8 cellular contexts compared by ENCODE assay signal in the genomic region with DNA sequence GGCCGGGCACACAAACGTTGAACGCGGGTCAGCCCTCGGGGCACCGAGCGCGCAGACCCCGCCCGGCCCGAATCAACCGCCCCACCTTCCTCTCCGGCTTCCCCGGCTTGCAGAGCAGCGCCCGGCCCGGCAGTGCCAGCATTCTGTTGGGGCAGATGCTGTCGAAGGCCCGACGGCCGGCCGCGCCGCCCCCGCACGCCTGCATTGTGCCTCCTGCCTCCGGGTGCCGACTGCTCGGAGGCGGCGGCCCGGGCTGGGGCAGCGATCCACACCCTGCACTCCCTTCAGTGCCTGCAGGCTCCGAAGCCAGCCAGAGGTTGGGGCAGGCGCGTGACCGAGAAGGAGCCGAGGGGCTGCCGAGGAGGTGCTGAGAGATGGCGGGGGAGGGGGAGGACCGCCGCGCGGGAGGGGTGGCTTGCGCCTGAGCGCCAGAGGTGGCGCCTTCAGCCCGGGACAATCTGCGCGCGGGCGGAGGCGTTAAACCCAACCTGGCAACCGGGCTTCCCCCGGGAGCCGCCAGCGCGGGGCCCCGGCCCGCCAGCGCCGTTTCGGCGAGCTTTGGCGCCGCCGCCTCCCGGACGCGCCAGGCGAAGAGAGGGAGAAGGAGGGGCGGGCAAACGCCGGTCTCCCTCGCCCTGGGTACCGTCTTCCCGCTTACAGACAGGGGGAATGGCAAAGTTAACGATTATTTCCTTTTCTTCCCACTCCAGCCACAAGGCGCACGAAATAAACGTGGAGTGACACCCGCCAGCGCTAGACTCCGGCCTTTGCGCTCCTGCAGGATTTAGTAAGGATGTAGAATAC. TPM values are rescaled to one million over a fixed set of nuclear protein-coding genes. Genes with fewer than 3 reads are reported as not detected.
DNase-seq lines count a peak whose midpoint lies in the region; ATAC-seq, FAIRE-seq and TF ChIP-seq lines count a peak whose summit lies in the region.

A gene (minus strand): TSS at position 382 of the 804 bp plus-strand sequence. CDS start 177 bp downstream, at position 205.

- no peak; the same call in 1 of the 2 replicates for TF ChIP-seq POLR2A in GM12878 (IDR thresholded peaks at IDR 0.05; ENCODE audit: low read depth, low read length)

- H4K20me1 ChIP-seq in GM12878 (ENCODE audit: control insufficient read depth, insufficient read depth): no peaks in the 10 kb centered on the region; the same call in 1 of the 2 replicates

- ATAC-seq in GM21390 (IDR thresholded peaks at IDR 0.05; ENCODE audit: unreplicated experiment) (peak; percentile 47), SK-N-SH treated with all-trans-retinoic acid at 6 μM for 48 hours (peak; percentile 16), GM12878 (peak; percentile 70)

- peak within 1 kb of the TSS; percentile 90 for H3K4me2 ChIP-seq in GM12878 (ENCODE audit: control insufficient read depth, insufficient read depth)

- 5% methylated on average over 61 of the region's 85 CpGs for WGBS in GM12878 (ENCODE audit: insufficient coverage, insufficient replicate concordance, low lambda C conversion rate, missing lambda C conversion rate)

- H3K79me2 ChIP-seq in GM12878 (ENCODE audit: control insufficient read depth, insufficient read depth, low read length): no peaks in the 10 kb centered on the region

- H3K36me3 Mint-ChIP-seq in Calu3 (ENCODE audit: insufficient read depth, unreplicated experiment) (peaks cover 39% of the 10 kb centered on the region), IgD-negative memory B cell (no peaks in the 10 kb centered on the region)

- no peak for TF ChIP-seq EP300 in GM12878 (IDR thresholded peaks at IDR 0.05; ENCODE audit: borderline replicate concordance in 1 of 2, control insufficient read depth in 1 of 2, low read depth in 2 of 2, low read length in 2 of 2)

- H3K9me3 Mint-ChIP-seq in Calu3 (ENCODE audit: low read depth, unreplicated experiment): no peaks in the 10 kb centered on the region
- H3K9me3 Mint-ChIP-seq in IgD-negative memory B cell: peaks cover 0 to 2% (median 0%) of the 10 kb centered on the region in 3 donors

- CTCF ChIA-PET in Calu3 (lab: Charles Lee) (interaction anchor here (1.4 kb wide), 1 partner anchor 81 kb away, joined by 3 read pairs; a partner anchor contains a TSS), GM12878 (lab: Yijun Ruan, JAX) (interaction anchor here (1.3 kb wide), 1 partner anchor 8 kb away, joined by 3 read pairs; no protein-coding TSS in a partner anchor)

- no peak for TF ChIP-seq RAD21 in GM12878 (IDR thresholded peaks at IDR 0.05; ENCODE audit: insufficient read depth, low read depth, low read length)

- SMC1A ChIA-PET in GM12878 (lab: Charles Lee; ENCODE audit: uncharacterized antibody, unreplicated experiment): no interaction called here

- no peaks in the 10 kb centered on the region; the same call in 2 of the 3 replicates for H3K9me3 ChIP-seq in GM12878 (replicated peaks; ENCODE audit: control insufficient read depth, insufficient read depth, low read length)
- no peaks in the 10 kb centered on the region for H3K9me3 ChIP-seq in kidney (ENCODE audit: control insufficient read depth in 1 of 2, low read length in 2 of 2)

- peaks cover 19% of the 10 kb centered on the region for H3K4me1 Mint-ChIP-seq in Calu3 (ENCODE audit: low read depth, unreplicated experiment)
- peaks cover 24 to 33% (median 25%) of the 10 kb centered on the region in 3 donors for H3K4me1 Mint-ChIP-seq in IgD-negative memory B cell

- peak within 1 kb of the TSS; percentile 19 for H3K27ac Mint-ChIP-seq in Calu3 (ENCODE audit: unreplicated experiment)
- peak within 1 kb of the TSS; percentile 34 to 86 (median 71) for H3K27ac Mint-ChIP-seq in IgD-negative memory B cell

- intact Hi-C loops in Calu3 (cut with micrococcal nuclease; ENCODE audit: unreplicated experiment): no loop called here
- intact Hi-C loops in GM12878 (cut with micrococcal nuclease; ENCODE audit: unreplicated experiment): loop anchor here (5.0 kb wide), 1 partner anchor 465 kb away; no protein-coding TSS in a partner anchor
- intact Hi-C loops in kidney (cut with DNase I): no loop called here

- POLR2A ChIA-PET in GM12878 (lab: Charles Lee): no interaction called here

- DNase-seq in Calu3: peak; percentile 87
- DNase-seq in GM12878 (ENCODE audit: low read depth, low spot score): no peak
- peak; percentile 83 for DNase-seq in kidney
- DNase-seq in stimulated activated CD4-positive, alpha-beta T cell treated with anti-CD3 and anti-CD28 coated beads, TNF-alpha, amount 100 ng/mL, for 48 hours (ENCODE audit: low read depth in 3 of 3): peak in 2 of 3 donors; percentile 41 to 58
- no peak for DNase-seq in Ammon's horn (ENCODE audit: low spot score)

- H3K4me1 ChIP-seq in GM12878 (ENCODE audit: control insufficient read depth, insufficient read depth, low read length) (peaks cover 14% of the 10 kb centered on the region), kidney (ENCODE audit: control insufficient read depth in 1 of 2, insufficient read depth in 1 of 2, low read depth in 1 of 2, low read length in 2 of 2) (peaks cover 8% of the 10 kb centered on the region in 2 donors)

- peak within 1 kb of the TSS; percentile 72 for H3K4me3 Mint-ChIP-seq in Calu3 (ENCODE audit: low read depth, unreplicated experiment)
- peak within 1 kb of the TSS; percentile 59 to 90 (median 84) for H3K4me3 Mint-ChIP-seq in IgD-negative memory B cell

- no peak for FAIRE-seq in GM12878 (lab: Jason Lieb, UNC)
- no peak for FAIRE-seq in kidney (lab: Jason Lieb, UNC)

- no peak within 1 kb of the TSS for H3K9ac ChIP-seq in GM12878 (ENCODE audit: control insufficient read depth, insufficient read depth, low read length)
- H3K9ac ChIP-seq in kidney (ENCODE audit: low read length in 2 of 2): no peak within 1 kb of the TSS

- BruUV-seq in Calu3 (replicated peaks; lab: Mats Ljungman, UMichigan) (no TSS peak), GM12878 (replicated peaks; lab: Mats Ljungman, UMichigan) (no TSS peak)

- peak within 1 kb of the TSS; percentile 57 for H2AFZ ChIP-seq in GM12878 (ENCODE audit: control insufficient read depth, low read depth, low read length)

- peak within 1 kb of the TSS; percentile 26; the same call in 1 of the 2 replicates for H3K4me3 ChIP-seq in GM12878
- H3K4me3 ChIP-seq in kidney (ENCODE audit: low read length in 2 of 2): peak within 1 kb of the TSS in 1 of 2 donors; percentile 17

- H3K36me3 ChIP-seq in GM12878 (ENCODE audit: control insufficient read depth in 2 of 2, insufficient read depth in 2 of 2, low read length in 1 of 2): no peaks in the 10 kb centered on the region
- H3K36me3 ChIP-seq in kidney (ENCODE audit: control insufficient read depth in 1 of 2, insufficient read depth in 2 of 2, low read length in 2 of 2): no peaks in the 10 kb centered on the region

- peak; percentile 40 for TF ChIP-seq CTCF in Calu3 (IDR thresholded peaks at IDR 0.05; ENCODE audit: unreplicated experiment)
- TF ChIP-seq CTCF in GM12878 (IDR thresholded peaks at IDR 0.05 in 2 of 3, conservative IDR thresholded peaks at IDR 0.05 in 1 of 3; ENCODE audit: control insufficient read depth in 2 of 3, extremely low read depth in 1 of 3, insufficient read depth in 1 of 3, low read depth in 3 of 3, low read length in 3 of 3): peak in 2 of 3 experiments; percentile 17 to 18; a peak in 2 of 6 replicates
- TF ChIP-seq CTCF in kidney (IDR thresholded peaks at IDR 0.05; ENCODE audit: borderline replicate concordance, extremely low read depth, insufficient read depth): peak; percentile 10

- H3K27me3 Mint-ChIP-seq in Calu3 (ENCODE audit: unreplicated experiment) (no peaks in the 10 kb centered on the region), IgD-negative memory B cell (peaks cover 83% of the 10 kb centered on the region)

- in situ Hi-C loops in GM12878 (cut with MboI): no loop called here

- H3K27ac ChIP-seq in GM12878 (ENCODE audit: control insufficient read depth, insufficient read depth): no peak within 1 kb of the TSS
- no peak within 1 kb of the TSS for H3K27ac ChIP-seq in kidney (ENCODE audit: low read depth in 2 of 2, low read length in 2 of 2)

- RAD21 ChIA-PET in GM12878 (lab: Charles Lee; ENCODE audit: unreplicated experiment): no interaction called here

- H3K27me3 ChIP-seq in GM12878 (replicated peaks in 1 of 2; ENCODE audit: control insufficient read depth in 2 of 2, insufficient read depth in 2 of 2, low read length in 1 of 2): peaks cover 39 to 46% of the 10 kb centered on the region in 2 experiments

TF ChIP-seq in SK-N-SH treated with all-trans-retinoic acid at 6 μM for 48 hours, 23 proteins besides CTCF, POLR2A, EP300 and RAD21 (continues in another document):
- TF ChIP-seq PPARA (CRISPR knock-in tag; IDR thresholded peaks at IDR 0.05; ENCODE audit: borderline replicate concordance): no peak

TF ChIP-seq in GM12878, 131 proteins besides CTCF, POLR2A, EP300 and RAD21 (continues in another document):
- TF ChIP-seq, protein P1, sequence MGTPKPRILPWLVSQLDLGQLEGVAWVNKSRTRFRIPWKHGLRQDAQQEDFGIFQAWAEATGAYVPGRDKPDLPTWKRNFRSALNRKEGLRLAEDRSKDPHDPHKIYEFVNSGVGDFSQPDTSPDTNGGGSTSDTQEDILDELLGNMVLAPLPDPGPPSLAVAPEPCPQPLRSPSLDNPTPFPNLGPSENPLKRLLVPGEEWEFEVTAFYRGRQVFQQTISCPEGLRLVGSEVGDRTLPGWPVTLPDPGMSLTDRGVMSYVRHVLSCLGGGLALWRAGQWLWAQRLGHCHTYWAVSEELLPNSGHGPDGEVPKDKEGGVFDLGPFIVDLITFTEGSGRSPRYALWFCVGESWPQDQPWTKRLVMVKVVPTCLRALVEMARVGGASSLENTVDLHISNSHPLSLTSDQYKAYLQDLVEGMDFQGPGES (IDR thresholded peaks at IDR 0.05): no peak
- peak in 1 of 2 experiments; percentile 67; a peak in 2 of 3 replicates for TF ChIP-seq EGR1 (IDR thresholded peaks at IDR 0.05; ENCODE audit: borderline replicate concordance in 1 of 2, low read depth in 2 of 2, low read length in 2 of 2)

RNA-seq across cellular contexts. Expression of the gene that starts here (rescaled TPM):
- total RNA-seq in Calu3 (2022): 4.4 and 4.9 TPM in 2 replicates
- polyA plus RNA-seq in IgD-negative memory B cell: not detected
- total RNA-seq in GM12878 (2013; cell fraction: nucleolus; rRNA removed): not detected in 2 replicates
- not detected in 2 replicates for total RNA-seq in GM12878 (2014; rRNA removed)
- not detected in 2 replicates for total RNA-seq in GM12878 (2014; rRNA removed; fragmentation: Illumina TruSeq; extraction: Trizol)
- total RNA-seq in GM12878 (2021): not detected in 2 replicates
- polyA plus RNA-seq in GM12878 (2011; ENCODE audit: low read depth): not detected
- polyA plus RNA-seq in GM12878 (2011; rRNA removed): not detected in 2 replicates
- not detected in 2 replicates for polyA plus RNA-seq in GM12878 (2011; cell fraction: cytosol; rRNA removed)
- 0.06 TPM in 1 of 2 replicates, not detected in the other for polyA plus RNA-seq in GM12878 (2011; cell fraction: nucleus; rRNA removed)
- not detected in 2 replicates for polyA plus RNA-seq in GM12878 (2012)
- not detected in 2 replicates for polyA plus RNA-seq in GM12878 (2014; fragmentation: Illumina TruSeq; extraction: Trizol)
- not detected for polyA plus RNA-seq in GM12878 (2014; fragmentation: Nextera tagmentation; extraction: Ambion mirVana)
- polyA plus RNA-seq in GM12878 (2014; rRNA removed): not detected in 2 replicates
- polyA plus RNA-seq in GM12878 (2016; fragmentation: Nextera tagmentation; extraction: Ambion mirVana): not detected
- polyA minus RNA-seq in GM12878 (2011; rRNA and poly(A)+ RNA removed): not detected in 2 replicates
- not detected in 2 replicates for polyA minus RNA-seq in GM12878 (2011; cell fraction: cytosol; rRNA and poly(A)+ RNA removed)
- polyA minus RNA-seq in GM12878 (2011; cell fraction: nucleus; rRNA and poly(A)+ RNA removed): not detected in 2 replicates
- total RNA-seq in kidney: 0.13 TPM
- not detected for polyA plus RNA-seq in kidney (ENCODE audit: insufficient read depth, low read depth, low replicate concordance)

Comparison
In these comparisons a context has a peak if more than half of its experiments do, and no peak if none do; other contexts are left out.
1. Peak in ATAC-seq, H3K4me3 ChIP-seq and H3K4me2 ChIP-seq in GM12878; RNA of the gene not detected or under 1 TPM.
2. Peak in DNase-seq in kidney; RNA of the gene not detected or under 1 TPM.
3. DNase-seq: peak in Calu3 (single experiment) and stimulated activated CD4-positive, alpha-beta T cell treated with anti-CD3 and anti-CD28 coated beads, TNF-alpha, amount 100 ng/mL, for 48 hours (2 of 3); none in GM12878 (single experiment) and Ammon's horn (single experiment).
4. ATAC-seq: peak in every context shown above with its lines; median percentile 70 in GM12878; 47 in GM21390; 16 in SK-N-SH treated with all-trans-retinoic acid at 6 μM for 48 hours.
5. Peak in every context shown above with its lines, with median percentiles within 50 percentile points of each other: CTCF ChIP-seq.